Comparison of ENCODE assay signal across 8 cellular contexts in the genomic region with DNA sequence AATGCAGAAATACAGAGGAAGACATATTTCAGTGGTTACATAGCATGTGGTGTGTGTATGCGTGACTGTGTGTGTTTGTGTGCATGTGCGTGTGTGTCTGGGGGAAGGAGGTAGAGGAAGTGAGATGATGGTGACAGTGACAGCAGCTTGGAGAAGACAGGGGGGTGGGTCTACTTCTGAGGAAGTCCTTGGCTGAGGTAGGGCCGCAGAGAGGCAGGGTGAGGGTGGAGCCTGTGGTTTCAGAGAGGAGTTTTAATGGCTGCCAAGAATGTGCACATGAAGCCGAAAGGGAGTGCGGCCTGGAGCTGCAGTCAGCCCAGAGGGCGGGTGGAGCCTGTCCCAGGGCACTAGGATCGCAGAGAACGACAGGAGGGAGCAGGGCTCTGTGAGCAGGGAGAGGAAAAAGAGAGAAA. TPM values are rescaled to one million over a fixed set of nuclear protein-coding genes. Genes with fewer than 3 reads are reported as not detected.
DNase-seq lines count a peak whose midpoint lies in the region; ATAC-seq, FAIRE-seq and TF ChIP-seq lines count a peak whose summit lies in the region.

No MANE protein-coding gene starts in this region.

- H3K9ac ChIP-seq in SU-DHL-6 (ENCODE audit: low read length) (peak overlapping the region; percentile 20; the same call in 1 of the 2 replicates), keratinocyte (ENCODE audit: control insufficient read depth, extremely low read depth, insufficient read depth, low read length) (peak overlapping the region; percentile 60)

- no peaks in the 10 kb centered on the region for H3K9me2 ChIP-seq in SU-DHL-6 (replicated peaks; ENCODE audit: insufficient read depth, low read length)

- dilution Hi-C loops in keratinocyte (cut with MboI; ENCODE audit: extremely low pct_ligation_motif_present, low sequenced_read_pairs) = no loop called here

- no peak overlapping the region for H3K4me3 ChIP-seq in SU-DHL-6 (ENCODE audit: insufficient read depth, low read length, poor library complexity, severe bottlenecking)
- H3K4me3 ChIP-seq in keratinocyte (ENCODE audit: control insufficient read depth in 2 of 3, extremely low read depth in 1 of 3, insufficient read depth in 2 of 3, low read depth in 1 of 3, low read length in 3 of 3) = peak overlapping the region in 1 of 3 experiments; percentile 7

- no peaks in the 10 kb centered on the region for H3K9me1 ChIP-seq in keratinocyte (ENCODE audit: control insufficient read depth, extremely low read depth, insufficient read depth, low read length)

- H3K9me3 ChIP-seq in SU-DHL-6 (ENCODE audit: insufficient read depth, low read length) = no peaks in the 10 kb centered on the region
- H3K9me3 ChIP-seq in keratinocyte (ENCODE audit: control insufficient read depth, low read depth, low read length) = peaks cover 2% of the 10 kb centered on the region

- H3K36me3 ChIP-seq in SU-DHL-6 (ENCODE audit: low read length) (no peaks in the 10 kb centered on the region), keratinocyte (ENCODE audit: control insufficient read depth in 2 of 2, extremely low read depth in 1 of 2, insufficient read depth in 2 of 2, low read length in 2 of 2) (no peaks in the 10 kb centered on the region)

- peak overlapping the region; percentile 47 for H3K4me2 ChIP-seq in SU-DHL-6 (ENCODE audit: low read depth, low read length, poor library complexity, severe bottlenecking)
- H3K4me2 ChIP-seq in keratinocyte (ENCODE audit: control insufficient read depth, extremely low read depth, insufficient read depth, low read depth, low read length) = peak overlapping the region; percentile 62

- no peaks in the 10 kb centered on the region for H3K27me3 ChIP-seq in SU-DHL-6 (ENCODE audit: low read length)
- no peaks in the 10 kb centered on the region for H3K27me3 ChIP-seq in keratinocyte (ENCODE audit: control insufficient read depth, extremely low read depth, insufficient read depth, low read length)

- TF ChIP-seq CTCF in SU-DHL-6 (IDR thresholded peaks at IDR 0.05; ENCODE audit: insufficient read depth, low read length, poor library complexity, severe bottlenecking) = no peak
- no peak for TF ChIP-seq CTCF in keratinocyte (optimal IDR thresholded peaks at IDR 0.05 in 1 of 3, IDR thresholded peaks at IDR 0.05 in 1 of 3, conservative IDR thresholded peaks at IDR 0.05 in 1 of 3; ENCODE audit: extremely low read depth in 1 of 3, insufficient read depth in 2 of 3, low read length in 3 of 3)

- H2AFZ ChIP-seq in SU-DHL-6 (ENCODE audit: low read depth, low read length, severe bottlenecking) (peak overlapping the region; percentile 85), keratinocyte (ENCODE audit: control insufficient read depth, low read length) (peak overlapping the region; percentile 84)

- H3K27ac ChIP-seq in SU-DHL-6 (ENCODE audit: low read depth, low read length) (no peak overlapping the region), keratinocyte (ENCODE audit: control insufficient read depth, insufficient read depth, low read length) (peak overlapping the region; percentile 60)

- H4K20me1 ChIP-seq in SU-DHL-6 (ENCODE audit: low read depth, low read length) = no peaks in the 10 kb centered on the region
- H4K20me1 ChIP-seq in keratinocyte (ENCODE audit: control insufficient read depth, extremely low read depth, insufficient read depth, low read length) = no peaks in the 10 kb centered on the region

- H3F3A ChIP-seq in SU-DHL-6 (ENCODE audit: insufficient read depth) = no peaks in the 10 kb centered on the region

- H3K79me2 ChIP-seq in SU-DHL-6 (ENCODE audit: insufficient read depth, low read length) (no peaks in the 10 kb centered on the region), keratinocyte (ENCODE audit: control insufficient read depth, insufficient read depth, low read length) (no peaks in the 10 kb centered on the region)

- H3K4me1 ChIP-seq in keratinocyte (ENCODE audit: control insufficient read depth, extremely low read depth, insufficient read depth, low read length) = peaks cover 31% of the 10 kb centered on the region

- FAIRE-seq in keratinocyte (lab: Jason Lieb, UNC) = peak; percentile 20

- peak; percentile 71 for ATAC-seq in GM19468 (IDR thresholded peaks at IDR 0.05; ENCODE audit: extremely low read depth, unreplicated experiment)
- ATAC-seq in HG03571 (IDR thresholded peaks at IDR 0.05; ENCODE audit: unreplicated experiment) = peak; percentile 98

- DNase-seq in CMK (ENCODE audit: low read depth) (peak; percentile 95), keratinocyte (ENCODE audit: low read depth, low spot score) (no peak), NCI-H446 treated with DMSO at 0.1 percent for 48 hours (lab: John Stamatoyannopoulos, UW) (no peak)
- peak; percentile 38 for DNase-seq in activated naive CD8-positive, alpha-beta T cell treated with anti-CD3 and anti-CD28 coated beads, Interleukin-2, amount 50 U/mL, for 16 hours (ENCODE audit: low read depth, low spot score)
- peak; percentile 42 to 63 (median 58) for DNase-seq in stimulated activated CD4-positive, alpha-beta T cell treated with anti-CD3 and anti-CD28 coated beads, TNF-alpha, amount 100 ng/mL, for 1 hour (ENCODE audit: low read depth in 3 of 3, low spot score in 1 of 3)

RNA-seq across cellular contexts. Expression of a gene that starts 22.7 kb away (rescaled TPM):
- 3.9 to 7.8 TPM (median 5.5 TPM) in 3 replicates for polyA plus RNA-seq in keratinocyte
- polyA plus RNA-seq in keratinocyte (2011; ENCODE audit: low read depth) = 2.0 TPM
- 5.9 and 6.7 TPM in 2 replicates for polyA plus RNA-seq in keratinocyte (2011; cell fraction: cytosol; rRNA removed)
- polyA plus RNA-seq in keratinocyte (2011; cell fraction: nucleus; rRNA removed) = 8.1 and 10.0 TPM in 2 replicates
- polyA plus RNA-seq in keratinocyte (2012; ENCODE audit: low replicate concordance) = 8.4 and 9.9 TPM in 2 replicates
- polyA minus RNA-seq in keratinocyte = 4.0 to 9.7 TPM (median 6.9 TPM) in 3 replicates
- polyA minus RNA-seq in keratinocyte (2011; cell fraction: cytosol; rRNA and poly(A)+ RNA removed) = 5.6 TPM
- 5.9 and 10.4 TPM in 2 replicates for polyA minus RNA-seq in keratinocyte (2011; cell fraction: nucleus; rRNA and poly(A)+ RNA removed)

Comparison
In these comparisons a context has a peak if more than half of its experiments do, and no peak if none do; other contexts are left out.
1. DNase-seq: peak in CMK (single experiment), activated naive CD8-positive, alpha-beta T cell treated with anti-CD3 and anti-CD28 coated beads, Interleukin-2, amount 50 U/mL, for 16 hours (single experiment) and stimulated activated CD4-positive, alpha-beta T cell treated with anti-CD3 and anti-CD28 coated beads, TNF-alpha, amount 100 ng/mL, for 1 hour (3 of 3); none in keratinocyte (single experiment) and NCI-H446 treated with DMSO at 0.1 percent for 48 hours (single experiment).